Comparison of ENCODE assay signal across 8 cellular contexts in genomic region chr16:50467943-50468748, GRCh38.
DNase-seq lines count a peak whose midpoint lies in the region; ATAC-seq, FAIRE-seq and TF ChIP-seq lines count a peak whose summit lies in the region.

No MANE protein-coding gene starts in this region.

- no peak overlapping the region for H2BK20ac ChIP-seq in IMR-90 (ENCODE audit: low read depth, low read length)

- 0 out of 2 replicates have a peak, but pooled peaks cover 2% of the 10 kb centered on the region for H3K4me1 ChIP-seq in IMR-90 (ENCODE audit: control insufficient read depth, insufficient read depth, low read length)
- H3K4me1 ChIP-seq in right lobe of liver, result no peaks in the 10 kb centered on the region
- peaks cover 0 to 11% (median 0%) of the 10 kb centered on the region in 4 donors for H3K4me1 ChIP-seq in tibial nerve
- H3K4me1 ChIP-seq in kidney (ENCODE audit: control insufficient read depth in 1 of 2, insufficient read depth in 1 of 2, low read depth in 1 of 2, low read length in 2 of 2), result peaks cover 0 to 2% of the 10 kb centered on the region in 2 donors

- H3K4me1 Mint-ChIP-seq in activated naive CD8-positive, alpha-beta T cell treated with anti-CD3 and anti-CD28 coated beads, Interleukin-2, amount 10 ng/mL, durations not matched to agents 7 days and 5 days, result no peaks in the 10 kb centered on the region

- no peaks in the 10 kb centered on the region for H3K36me3 Mint-ChIP-seq in activated naive CD8-positive, alpha-beta T cell treated with anti-CD3 and anti-CD28 coated beads, Interleukin-2, amount 10 ng/mL, durations not matched to agents 7 days and 5 days

- no peak overlapping the region for H4K5ac ChIP-seq in IMR-90 (ENCODE audit: low read depth, low read length)

- TF ChIP-seq POLR2A in IMR-90 (IDR thresholded peaks at IDR 0.05; ENCODE audit: low read depth, low read length) (no peak), right lobe of liver (IDR thresholded peaks at IDR 0.05) (no peak), tibial nerve (IDR thresholded peaks at IDR 0.05) (no peak)

- H3K9me3 Mint-ChIP-seq in activated naive CD8-positive, alpha-beta T cell treated with anti-CD3 and anti-CD28 coated beads, Interleukin-2, amount 10 ng/mL, durations not matched to agents 7 days and 5 days, result no peaks in the 10 kb centered on the region

- H3K27me3 ChIP-seq in IMR-90 (ENCODE audit: control insufficient read depth, insufficient read depth, low read length), result peaks cover 35% of the 10 kb centered on the region
- H3K27me3 ChIP-seq in right lobe of liver, result no peaks in the 10 kb centered on the region
- peaks cover 0 to 36% of the 10 kb centered on the region in 2 donors for H3K27me3 ChIP-seq in tibial nerve

- TF ChIP-seq CTCF in IMR-90 (conservative IDR thresholded peaks at IDR 0.05; ENCODE audit: low read depth, low read length), result no peak
- TF ChIP-seq CTCF in right lobe of liver (IDR thresholded peaks at IDR 0.05), result no peak
- no peak for TF ChIP-seq CTCF in tibial nerve (IDR thresholded peaks at IDR 0.05)
- TF ChIP-seq CTCF in kidney (IDR thresholded peaks at IDR 0.05; ENCODE audit: borderline replicate concordance, extremely low read depth, insufficient read depth), result no peak

- no peaks in the 10 kb centered on the region for H3K79me1 ChIP-seq in IMR-90 (ENCODE audit: low read depth in 1 of 2, low read length in 2 of 2)

- H3K27me3 Mint-ChIP-seq in activated naive CD8-positive, alpha-beta T cell treated with anti-CD3 and anti-CD28 coated beads, Interleukin-2, amount 10 ng/mL, durations not matched to agents 7 days and 5 days, result peaks cover 36% of the 10 kb centered on the region

- POLR2A ChIA-PET in IMR-90 (lab: Charles Lee; ENCODE audit: unreplicated experiment), result no interaction called here
- POLR2A ChIA-PET in activated naive CD8-positive, alpha-beta T cell treated with anti-CD3 and anti-CD28 coated beads, Interleukin-2, amount 10 ng/mL, durations not matched to agents 7 days and 5 days (lab: Charles Lee), result no interaction called here

- H3K23ac ChIP-seq in IMR-90 (ENCODE audit: low read depth, low read length), result no peak overlapping the region

- H4K91ac ChIP-seq in IMR-90 (ENCODE audit: insufficient read depth, low read depth, low read length), result no peak overlapping the region

- no peaks in the 10 kb centered on the region for H3K9me3 ChIP-seq in IMR-90 (ENCODE audit: control insufficient read depth, insufficient read depth, low read length)
- no peaks in the 10 kb centered on the region for H3K9me3 ChIP-seq in right lobe of liver
- H3K9me3 ChIP-seq in tibial nerve, result peaks cover 0 to 11% (median 2%) of the 10 kb centered on the region in 4 donors
- no peaks in the 10 kb centered on the region for H3K9me3 ChIP-seq in kidney (ENCODE audit: control insufficient read depth in 1 of 2, low read length in 2 of 2)

- CTCF ChIA-PET in IMR-90 (lab: Yijun Ruan, JAX), result no interaction called here

- H3K4me2 ChIP-seq in IMR-90 (ENCODE audit: low read depth, low read length), result no peak overlapping the region; the same call in 1 of the 2 replicates

- H3K4me3 Mint-ChIP-seq in activated naive CD8-positive, alpha-beta T cell treated with anti-CD3 and anti-CD28 coated beads, Interleukin-2, amount 10 ng/mL, durations not matched to agents 7 days and 5 days, result peak overlapping the region; percentile 27

- no peak overlapping the region for H3K56ac ChIP-seq in IMR-90 (ENCODE audit: extremely low read depth, insufficient read depth, low read length)

- no peak for FAIRE-seq in kidney (lab: Jason Lieb, UNC)

- peak; percentile 54 for ATAC-seq in IMR-90 (ENCODE audit: low read depth)
- no peak for ATAC-seq in activated naive CD8-positive, alpha-beta T cell treated with anti-CD3 and anti-CD28 coated beads, Interleukin-2, amount 10 ng/mL, durations not matched to agents 7 days and 5 days (ENCODE audit: low read depth)
- peak; percentile 17 to 68 (median 22) for ATAC-seq in right lobe of liver
- ATAC-seq in GM19452 (IDR thresholded peaks at IDR 0.05; ENCODE audit: unreplicated experiment), result no peak
- ATAC-seq in GM21447 (IDR thresholded peaks at IDR 0.05; ENCODE audit: unreplicated experiment), result no peak

- H3K14ac ChIP-seq in IMR-90 (replicated peaks; ENCODE audit: low read depth, low read length), result no peak overlapping the region

- H4K8ac ChIP-seq in IMR-90 (ENCODE audit: low read depth in 2 of 2, low read length in 2 of 2), result no peak overlapping the region

- no peaks in the 10 kb centered on the region for H3K36me3 ChIP-seq in IMR-90 (ENCODE audit: control insufficient read depth, insufficient read depth, low read length)
- no peaks in the 10 kb centered on the region for H3K36me3 ChIP-seq in right lobe of liver
- H3K36me3 ChIP-seq in tibial nerve, result no peaks in the 10 kb centered on the region
- H3K36me3 ChIP-seq in kidney (ENCODE audit: control insufficient read depth in 1 of 2, insufficient read depth in 2 of 2, low read length in 2 of 2), result no peaks in the 10 kb centered on the region

- WGBS in IMR-90 (ENCODE audit: extremely low coverage in 2 of 2, insufficient read length in 1 of 2), 2 experiments, result 2% methylated on average over 13 of the region's 68 CpGs; no CpG with 5 or more reads in 1 of the 2 experiments
- WGBS in right lobe of liver (ENCODE audit: insufficient coverage, low coverage, low lambda C conversion rate, missing lambda C conversion rate), result 30% methylated on average over 10 of the region's 68 CpGs
- 15 to 50% methylated on average over 2 to 24 of the region's 68 CpGs for WGBS in tibial nerve, 2 donors

- dilution Hi-C loops in IMR-90 (cut with HindIII; ENCODE audit: low sequenced_read_pairs, unreplicated experiment), result no loop called here

- no peak overlapping the region for H2BK5ac ChIP-seq in IMR-90 (ENCODE audit: low read depth, low read length, poor library complexity, severe bottlenecking)

- H3K9ac ChIP-seq in IMR-90 (ENCODE audit: low read depth, low read length) (no peak overlapping the region), kidney (ENCODE audit: low read length in 2 of 2) (no peak overlapping the region)

- DNase-seq in DMS53 (lab: John Stamatoyannopoulos, UW), result peak; percentile 92
- no peak for DNase-seq in IMR-90
- DNase-seq in activated naive CD8-positive, alpha-beta T cell treated with anti-CD3 and anti-CD28 coated beads, Interleukin-2, amount 10 ng/mL, durations not matched to agents 7 days and 5 days, result no peak
- DNase-seq in right lobe of liver, result peak in 1 of 3 donors; percentile 44
- DNase-seq in tibial nerve (ENCODE audit: low spot score in 2 of 2), result no peak
- DNase-seq in kidney, result no peak

- no peak overlapping the region for H3K4ac ChIP-seq in IMR-90 (ENCODE audit: low read depth, low read length)

- peak overlapping the region; percentile 51 for H2AFZ ChIP-seq in IMR-90 (replicated peaks; ENCODE audit: low read length, poor library complexity)

- no peak overlapping the region for H3K27ac ChIP-seq in IMR-90 (ENCODE audit: insufficient read depth, low read length)
- no peak overlapping the region for H3K27ac ChIP-seq in right lobe of liver
- no peak overlapping the region for H3K27ac ChIP-seq in tibial nerve
- H3K27ac ChIP-seq in kidney (ENCODE audit: low read depth in 2 of 2, low read length in 2 of 2), result no peak overlapping the region

- no peak overlapping the region for H2AK5ac ChIP-seq in IMR-90 (ENCODE audit: low read depth, low read length)

- H3K27ac Mint-ChIP-seq in activated naive CD8-positive, alpha-beta T cell treated with anti-CD3 and anti-CD28 coated beads, Interleukin-2, amount 10 ng/mL, durations not matched to agents 7 days and 5 days, result no peak overlapping the region

- intact Hi-C loops in IMR-90 (cut with micrococcal nuclease) (no loop called here), right lobe of liver (cut with DNase I) (no loop called here), kidney (cut with DNase I) (no loop called here)

- no peak overlapping the region for H2BK15ac ChIP-seq in IMR-90 (ENCODE audit: low read depth, low read length)

- no peak overlapping the region for H3K18ac ChIP-seq in IMR-90 (ENCODE audit: low read depth, low read length)

- no peak overlapping the region for H2BK120ac ChIP-seq in IMR-90 (ENCODE audit: low read depth, low read length)

- H3K4me3 ChIP-seq in IMR-90 (ENCODE audit: insufficient read depth, low read depth, low read length) (no peak overlapping the region), right lobe of liver (peak overlapping the region in 2 of 3 donors; percentile 4 to 24), tibial nerve (peak overlapping the region in 3 of 4 donors; percentile 4 to 46 (median 33)), kidney (ENCODE audit: low read length in 2 of 2) (no peak overlapping the region)

- TF ChIP-seq EP300 in tibial nerve (IDR thresholded peaks at IDR 0.05), result no peak

- in situ Hi-C loops in IMR-90 (cut with MboI; ENCODE audit: low sequenced_read_pairs), result no loop called here

- no peaks in the 10 kb centered on the region for H3K9me1 ChIP-seq in IMR-90 (ENCODE audit: insufficient read depth, low read length)

- BruUV-seq in IMR-90 (replicated peaks; lab: Mats Ljungman, UMichigan), result no TSS peak

- no peaks in the 10 kb centered on the region for H4K20me1 ChIP-seq in IMR-90 (ENCODE audit: insufficient read depth, low read length)

- no peak for TF ChIP-seq RAD21 in IMR-90 (IDR thresholded peaks at IDR 0.05; ENCODE audit: low read length)

- no peak overlapping the region for H2AK9ac ChIP-seq in IMR-90 (replicated peaks; ENCODE audit: low read depth, low read length, poor library complexity)

TF ChIP-seq in IMR-90, 13 proteins besides CTCF, POLR2A, EP300 and RAD21 (continues in another document):
- TF ChIP-seq SMC3 (IDR thresholded peaks at IDR 0.05; ENCODE audit: low read depth, low read length) (no peak), MAZ (IDR thresholded peaks at IDR 0.05; ENCODE audit: borderline replicate concordance, low read depth, low read length) (no peak), USF2 (IDR thresholded peaks at IDR 0.05; ENCODE audit: low read depth, low read length) (no peak), CEBPB (IDR thresholded peaks at IDR 0.05; ENCODE audit: low read depth, low read length) (no peak), FOS (IDR thresholded peaks at IDR 0.05; ENCODE audit: low read depth, low read length) (no peak), CHD1 (IDR thresholded peaks at IDR 0.05; ENCODE audit: low read depth, low read length) (no peak), MAFK (IDR thresholded peaks at IDR 0.05; ENCODE audit: low read depth, low read length) (no peak), MXI1 (IDR thresholded peaks at IDR 0.05; ENCODE audit: borderline replicate concordance, low read depth, low read length) (no peak)

Comparison
In these comparisons a context has a peak if more than half of its experiments do, and no peak if none do; other contexts are left out.
1. ATAC-seq: peak in IMR-90 (single experiment) and right lobe of liver (4 of 4); none in activated naive CD8-positive, alpha-beta T cell treated with anti-CD3 and anti-CD28 coated beads, Interleukin-2, amount 10 ng/mL, durations not matched to agents 7 days and 5 days (single experiment), GM19452 (single experiment) and GM21447 (single experiment).
2. H3K4me3 ChIP-seq: peak in right lobe of liver (2 of 3) and tibial nerve (3 of 4); none in IMR-90 (single experiment) and kidney (0 of 2).